12 cellular contexts compared by ENCODE assay signal in the genomic region with DNA sequence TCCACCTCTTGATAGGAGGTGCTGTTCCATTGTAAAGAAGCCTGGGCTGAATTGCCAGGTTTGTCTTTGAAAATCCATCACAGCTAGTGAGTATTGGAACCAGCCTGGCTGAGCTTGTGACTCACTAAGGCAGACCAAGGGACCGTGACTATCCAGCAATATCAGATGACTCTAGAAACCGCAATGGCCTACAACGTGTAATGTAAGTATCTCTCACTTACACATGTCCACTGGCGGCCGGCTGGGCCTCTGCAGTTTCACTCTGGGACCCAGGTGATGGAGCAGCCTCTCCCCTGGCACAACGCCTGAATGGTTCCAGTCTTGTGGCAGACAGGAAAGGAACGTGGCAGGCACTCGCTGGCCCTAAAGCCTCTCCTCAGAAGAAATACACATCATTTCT. TPM values are rescaled to one million over a fixed set of nuclear protein-coding genes. Genes with fewer than 3 reads are reported as not detected.
DNase-seq lines count a peak whose midpoint lies in the region; ATAC-seq and TF ChIP-seq lines count a peak whose summit lies in the region.
"Had no signal": no experiment of that assay in that cellular context is flagged by ENCODE, and none has a peak within 500 bp of the region (broad histone marks: within the 10 kb centered on the region; RNA-seq: fewer than 3 reads in every experiment).

No MANE protein-coding gene starts in this region.

- H3K4me3 ChIP-seq in thyroid gland (replicated peaks in 1 of 3): no peak overlapping the region

- DNase-seq in stimulated activated CD4-positive, alpha-beta T cell treated with anti-CD3 and anti-CD28 coated beads, Interleukin-15, amount 100 ng/mL, for 24 hours: peak; percentile 41
- DNase-seq in stimulated activated CD4-positive, alpha-beta T cell treated with anti-CD3 and anti-CD28 coated beads, Interleukin-12 subunit alpha, Interleukin-12 subunit beta, amount 100 ng/mL, for 4 hours: no peak
- DNase-seq in NCI-H510A (lab: John Stamatoyannopoulos, UW) (peak; percentile 24), thyroid gland (peak; percentile 67), cerebellum (ENCODE audit: low spot score) (no peak), T-helper 17 cell (no peak)
- DNase-seq in activated naive CD4-positive, alpha-beta T cell treated with anti-CD3 and anti-CD28 coated beads, Interleukin-2, amount 10 ng/mL, durations not matched to agents 7 days and 5 days: peak; percentile 30
- DNase-seq: hypothalamus, NCI-H2171 treated with DMSO at 0.1 percent for 48 hours, trophoblast cell had no signal

- no peak for TF ChIP-seq CTCF in thyroid gland (IDR thresholded peaks at IDR 0.05)

- no peak overlapping the region for H3K27ac ChIP-seq in thyroid gland

- CTCF ChIA-PET in activated naive CD4-positive, alpha-beta T cell treated with anti-CD3 and anti-CD28 coated beads, Interleukin-2, amount 10 ng/mL, durations not matched to agents 7 days and 5 days (lab: Charles Lee): interaction anchor here (1.1 to 3.2 kb wide), 4 partner anchors 40 to 125 kb away, joined by 3 to 28 read pairs (median 4); no protein-coding TSS in a partner anchor

- 29% methylated on average over 8 of the region's 8 CpGs for WGBS in thyroid gland, 2 donors

- peaks cover 5% of the 10 kb centered on the region for H3K27me3 Mint-ChIP-seq in activated naive CD4-positive, alpha-beta T cell treated with anti-CD3 and anti-CD28 coated beads, Interleukin-2, amount 10 ng/mL, durations not matched to agents 7 days and 5 days
- H3K27me3 Mint-ChIP-seq in T-helper 17 cell: no peaks in the 10 kb centered on the region

- no peaks in the 10 kb centered on the region for H3K27me3 ChIP-seq in thyroid gland

- TF ChIP-seq POLR2A in thyroid gland (IDR thresholded peaks at IDR 0.05): no peak

- H3K9me3 ChIP-seq in thyroid gland: no peaks in the 10 kb centered on the region
- peaks cover 4% of the 10 kb centered on the region for H3K9me3 ChIP-seq in T-helper 17 cell (ENCODE audit: control insufficient read depth, low read length, poor library complexity, severe bottlenecking)

- peaks cover 19% of the 10 kb centered on the region for H3K9me3 Mint-ChIP-seq in activated naive CD4-positive, alpha-beta T cell treated with anti-CD3 and anti-CD28 coated beads, Interleukin-2, amount 10 ng/mL, durations not matched to agents 7 days and 5 days

- no peaks in the 10 kb centered on the region for H3K36me3 ChIP-seq in thyroid gland

- ATAC-seq in GM19351 (IDR thresholded peaks at IDR 0.05; ENCODE audit: unreplicated experiment) (no peak), T-helper 17 cell (no peak)

- peak overlapping the region; percentile 91 for H3K27ac Mint-ChIP-seq in activated naive CD4-positive, alpha-beta T cell treated with anti-CD3 and anti-CD28 coated beads, Interleukin-2, amount 10 ng/mL, durations not matched to agents 7 days and 5 days
- H3K27ac Mint-ChIP-seq in T-helper 17 cell: no peak overlapping the region
- H3K27ac Mint-ChIP-seq: B cell had no signal

- peaks cover 92% of the 10 kb centered on the region for H3K4me1 Mint-ChIP-seq in activated naive CD4-positive, alpha-beta T cell treated with anti-CD3 and anti-CD28 coated beads, Interleukin-2, amount 10 ng/mL, durations not matched to agents 7 days and 5 days
- peaks cover 70% of the 10 kb centered on the region for H3K4me1 Mint-ChIP-seq in T-helper 17 cell

- H3K36me3 Mint-ChIP-seq in activated naive CD4-positive, alpha-beta T cell treated with anti-CD3 and anti-CD28 coated beads, Interleukin-2, amount 10 ng/mL, durations not matched to agents 7 days and 5 days: peaks cover 28% of the 10 kb centered on the region
- peaks cover 7% of the 10 kb centered on the region for H3K36me3 Mint-ChIP-seq in T-helper 17 cell (ENCODE audit: low read depth)

- H3K4me3 Mint-ChIP-seq in activated naive CD4-positive, alpha-beta T cell treated with anti-CD3 and anti-CD28 coated beads, Interleukin-2, amount 10 ng/mL, durations not matched to agents 7 days and 5 days: no peak overlapping the region
- H3K4me3 Mint-ChIP-seq in T-helper 17 cell: no peak overlapping the region
- H3K4me3 Mint-ChIP-seq: B cell had no signal

- peaks cover 23 to 45% of the 10 kb centered on the region in 2 donors for H3K4me1 ChIP-seq in thyroid gland

- intact Hi-C loops in thyroid gland (cut with DNase I): no loop called here

RNA-seq across cellular contexts. Expression of gene HRH2, which starts 3.1 kb away (rescaled TPM):
- total RNA-seq in thyroid gland (1 to 10 TPM in 2 of 4 donors, under 1 TPM in 2; 0.44 to 2.3 (median 1.4) TPM), cerebellum (4.0 TPM), T-helper 17 cell (1 to 10 TPM; 2.8 to 4.9 TPM)
- total RNA-seq: B cell had no signal

Comparison
In these comparisons a context has a peak if more than half of its experiments do, and no peak if none do; other contexts are left out.
1. DNase-seq: peak in stimulated activated CD4-positive, alpha-beta T cell treated with anti-CD3 and anti-CD28 coated beads, Interleukin-15, amount 100 ng/mL, for 24 hours (single experiment), NCI-H510A (single experiment), activated naive CD4-positive, alpha-beta T cell treated with anti-CD3 and anti-CD28 coated beads, Interleukin-2, amount 10 ng/mL, durations not matched to agents 7 days and 5 days (single experiment) and thyroid gland (2 of 2); none in stimulated activated CD4-positive, alpha-beta T cell treated with anti-CD3 and anti-CD28 coated beads, Interleukin-12 subunit alpha, Interleukin-12 subunit beta, amount 100 ng/mL, for 4 hours (single experiment), cerebellum (single experiment) and T-helper 17 cell (0 of 3).